ENCODE assay signal across 1 cellular context in the genomic region with DNA sequence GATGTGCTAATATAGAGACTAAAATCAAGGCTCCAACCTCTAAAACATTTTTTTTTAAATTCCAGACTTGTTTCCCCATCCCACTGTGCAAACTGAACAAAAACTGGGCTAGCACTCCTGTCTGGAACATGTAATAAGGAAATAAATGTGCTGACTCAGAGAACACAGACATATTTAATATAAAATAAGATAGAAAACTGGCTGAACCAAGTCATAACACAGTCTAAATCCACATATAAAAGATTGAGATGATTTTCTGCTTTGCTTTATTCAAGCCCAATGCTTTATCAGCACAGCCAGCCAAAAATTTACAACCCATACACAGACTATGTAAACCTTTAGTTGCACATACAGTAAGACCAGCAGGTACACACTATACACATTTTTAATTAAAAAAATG.
TF ChIP-seq lines count a peak whose summit lies in the region.

No MANE protein-coding gene starts in this region.

TF ChIP-seq in HEK293, 187 proteins besides CTCF, POLR2A, EP300 and RAD21 (continued from another document):
- TF ChIP-seq, protein P1, sequence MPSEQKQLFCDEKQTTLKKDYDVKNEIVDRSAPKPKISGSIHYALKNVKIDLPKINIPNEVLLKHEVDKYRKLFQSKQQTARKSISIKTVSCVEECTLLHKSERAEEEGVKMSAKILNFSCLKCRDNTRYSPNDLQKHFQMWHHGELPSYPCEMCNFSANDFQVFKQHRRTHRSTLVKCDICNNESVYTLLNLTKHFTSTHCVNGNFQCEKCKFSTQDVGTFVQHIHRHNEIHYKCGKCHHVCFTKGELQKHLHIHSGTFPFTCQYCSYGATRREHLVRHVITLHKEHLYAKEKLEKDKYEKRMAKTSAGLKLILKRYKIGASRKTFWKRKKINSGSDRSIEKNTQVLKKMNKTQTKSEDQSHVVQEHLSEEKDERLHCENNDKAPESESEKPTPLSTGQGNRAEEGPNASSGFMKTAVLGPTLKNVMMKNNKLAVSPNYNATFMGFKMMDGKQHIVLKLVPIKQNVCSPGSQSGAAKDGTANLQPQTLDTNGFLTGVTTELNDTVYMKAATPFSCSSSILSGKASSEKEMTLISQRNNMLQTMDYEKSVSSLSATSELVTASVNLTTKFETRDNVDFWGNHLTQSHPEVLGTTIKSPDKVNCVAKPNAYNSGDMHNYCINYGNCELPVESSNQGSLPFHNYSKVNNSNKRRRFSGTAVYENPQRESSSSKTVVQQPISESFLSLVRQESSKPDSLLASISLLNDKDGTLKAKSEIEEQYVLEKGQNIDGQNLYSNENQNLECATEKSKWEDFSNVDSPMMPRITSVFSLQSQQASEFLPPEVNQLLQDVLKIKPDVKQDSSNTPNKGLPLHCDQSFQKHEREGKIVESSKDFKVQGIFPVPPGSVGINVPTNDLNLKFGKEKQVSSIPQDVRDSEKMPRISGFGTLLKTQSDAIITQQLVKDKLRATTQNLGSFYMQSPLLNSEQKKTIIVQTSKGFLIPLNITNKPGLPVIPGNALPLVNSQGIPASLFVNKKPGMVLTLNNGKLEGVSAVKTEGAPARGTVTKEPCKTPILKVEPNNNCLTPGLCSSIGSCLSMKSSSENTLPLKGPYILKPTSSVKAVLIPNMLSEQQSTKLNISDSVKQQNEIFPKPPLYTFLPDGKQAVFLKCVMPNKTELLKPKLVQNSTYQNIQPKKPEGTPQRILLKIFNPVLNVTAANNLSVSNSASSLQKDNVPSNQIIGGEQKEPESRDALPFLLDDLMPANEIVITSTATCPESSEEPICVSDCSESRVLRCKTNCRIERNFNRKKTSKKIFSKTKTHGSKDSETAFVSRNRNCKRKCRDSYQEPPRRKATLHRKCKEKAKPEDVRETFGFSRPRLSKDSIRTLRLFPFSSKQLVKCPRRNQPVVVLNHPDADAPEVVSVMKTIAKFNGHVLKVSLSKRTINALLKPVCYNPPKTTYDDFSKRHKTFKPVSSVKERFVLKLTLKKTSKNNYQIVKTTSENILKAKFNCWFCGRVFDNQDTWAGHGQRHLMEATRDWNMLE (tag by site-specific recombination; conservative IDR thresholded peaks at IDR 0.05; ENCODE audit: low read depth) = no peak
- TF ChIP-seq, protein P2, sequence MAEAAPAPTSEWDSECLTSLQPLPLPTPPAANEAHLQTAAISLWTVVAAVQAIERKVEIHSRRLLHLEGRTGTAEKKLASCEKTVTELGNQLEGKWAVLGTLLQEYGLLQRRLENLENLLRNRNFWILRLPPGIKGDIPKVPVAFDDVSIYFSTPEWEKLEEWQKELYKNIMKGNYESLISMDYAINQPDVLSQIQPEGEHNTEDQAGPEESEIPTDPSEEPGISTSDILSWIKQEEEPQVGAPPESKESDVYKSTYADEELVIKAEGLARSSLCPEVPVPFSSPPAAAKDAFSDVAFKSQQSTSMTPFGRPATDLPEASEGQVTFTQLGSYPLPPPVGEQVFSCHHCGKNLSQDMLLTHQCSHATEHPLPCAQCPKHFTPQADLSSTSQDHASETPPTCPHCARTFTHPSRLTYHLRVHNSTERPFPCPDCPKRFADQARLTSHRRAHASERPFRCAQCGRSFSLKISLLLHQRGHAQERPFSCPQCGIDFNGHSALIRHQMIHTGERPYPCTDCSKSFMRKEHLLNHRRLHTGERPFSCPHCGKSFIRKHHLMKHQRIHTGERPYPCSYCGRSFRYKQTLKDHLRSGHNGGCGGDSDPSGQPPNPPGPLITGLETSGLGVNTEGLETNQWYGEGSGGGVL (tag by site-specific recombination; IDR thresholded peaks at IDR 0.05) = no peak
- no peak for TF ChIP-seq ZNF426 (tag by site-specific recombination; IDR thresholded peaks at IDR 0.05)
- TF ChIP-seq ZNF175 (tag by site-specific recombination; IDR thresholded peaks at IDR 0.05) = no peak
- TF ChIP-seq, protein P3, sequence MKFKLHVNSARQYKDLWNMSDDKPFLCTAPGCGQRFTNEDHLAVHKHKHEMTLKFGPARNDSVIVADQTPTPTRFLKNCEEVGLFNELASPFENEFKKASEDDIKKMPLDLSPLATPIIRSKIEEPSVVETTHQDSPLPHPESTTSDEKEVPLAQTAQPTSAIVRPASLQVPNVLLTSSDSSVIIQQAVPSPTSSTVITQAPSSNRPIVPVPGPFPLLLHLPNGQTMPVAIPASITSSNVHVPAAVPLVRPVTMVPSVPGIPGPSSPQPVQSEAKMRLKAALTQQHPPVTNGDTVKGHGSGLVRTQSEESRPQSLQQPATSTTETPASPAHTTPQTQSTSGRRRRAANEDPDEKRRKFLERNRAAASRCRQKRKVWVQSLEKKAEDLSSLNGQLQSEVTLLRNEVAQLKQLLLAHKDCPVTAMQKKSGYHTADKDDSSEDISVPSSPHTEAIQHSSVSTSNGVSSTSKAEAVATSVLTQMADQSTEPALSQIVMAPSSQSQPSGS (tag by site-specific recombination; IDR thresholded peaks at IDR 0.05; ENCODE audit: low read depth) = no peak
- TF ChIP-seq, protein P4, sequence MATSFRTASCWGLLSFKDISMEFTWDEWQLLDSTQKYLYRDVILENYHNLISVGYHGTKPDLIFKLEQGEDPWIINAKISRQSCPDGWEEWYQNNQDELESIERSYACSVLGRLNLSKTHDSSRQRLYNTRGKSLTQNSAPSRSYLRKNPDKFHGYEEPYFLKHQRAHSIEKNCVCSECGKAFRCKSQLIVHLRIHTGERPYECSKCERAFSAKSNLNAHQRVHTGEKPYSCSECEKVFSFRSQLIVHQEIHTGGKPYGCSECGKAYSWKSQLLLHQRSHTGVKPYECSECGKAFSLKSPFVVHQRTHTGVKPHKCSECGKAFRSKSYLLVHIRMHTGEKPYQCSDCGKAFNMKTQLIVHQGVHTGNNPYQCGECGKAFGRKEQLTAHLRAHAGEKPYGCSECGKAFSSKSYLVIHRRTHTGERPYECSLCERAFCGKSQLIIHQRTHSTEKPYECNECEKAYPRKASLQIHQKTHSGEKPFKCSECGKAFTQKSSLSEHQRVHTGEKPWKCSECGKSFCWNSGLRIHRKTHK (tag by site-specific recombination; IDR thresholded peaks at IDR 0.05) = no peak
- TF ChIP-seq ZNF37A (tag by site-specific recombination; IDR thresholded peaks at IDR 0.05) = no peak
